32 cellular contexts compared by ENCODE assay signal in the genomic region with DNA sequence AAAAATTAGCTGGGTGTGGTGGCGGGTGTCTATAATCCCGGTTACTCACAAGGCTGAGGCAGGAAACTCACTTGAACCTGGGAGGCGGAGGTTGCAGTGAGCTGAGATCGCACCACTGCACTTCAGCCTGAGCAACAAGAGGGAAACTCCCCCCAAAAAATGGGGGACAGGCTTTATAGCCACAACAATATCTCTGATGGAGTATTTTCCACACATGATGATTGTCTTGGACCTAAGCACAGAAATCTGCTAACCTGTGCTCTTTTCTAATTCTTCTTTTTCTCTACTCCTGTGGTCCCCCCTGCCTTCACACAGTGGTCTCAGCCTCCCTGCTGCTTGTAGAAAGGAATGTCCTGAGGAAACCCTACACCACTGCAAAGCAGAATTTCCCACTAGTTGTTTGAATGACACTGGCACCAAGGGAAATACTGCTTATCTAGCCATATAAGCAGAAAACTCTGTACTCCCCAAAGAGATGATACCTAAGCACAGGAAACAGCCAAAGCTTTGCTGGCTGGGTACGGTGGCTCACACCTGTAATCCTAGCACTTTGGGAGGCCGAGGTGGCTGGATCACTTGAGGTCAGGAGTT.
"Had no signal": no experiment of that assay in that cellular context is flagged by ENCODE, and none has a peak within 500 bp of the region (broad histone marks: within the 10 kb centered on the region; RNA-seq: fewer than 3 reads in every experiment).

No MANE protein-coding gene starts in this region.

- H2AFZ ChIP-seq: hepatocyte had no signal

- H3K9me3 ChIP-seq: colonic mucosa, gastrocnemius medialis had no signal

- H3K4me3 Mint-ChIP-seq: activated CD4-positive, alpha-beta memory T cell treated with anti-CD3 and anti-CD28 coated beads for 36 hours; activated naive CD4-positive, alpha-beta T cell treated with anti-CD3 and anti-CD28 coated beads, Interleukin-2, amount 10 ng/mL, durations not matched to agents 7 days and 5 days; activated naive CD8-positive, alpha-beta T cell treated with anti-CD3 and anti-CD28 coated beads, Interleukin-2, amount 10 ng/mL, durations not matched to agents 7 days and 5 days; brain; mesothelial cell of epicardium; naive thymus-derived CD4-positive, alpha-beta T cell; neural crest cell; stimulated activated effector memory CD8-positive, alpha-beta T cell treated with anti-CD3 and anti-CD28 coated beads, Interleukin-12 subunit alpha, Interleukin-12 subunit beta, amount 100 ng/mL, for 72 hours; stimulated activated naive CD8-positive, alpha-beta T cell treated with anti-CD3 and anti-CD28 coated beads, Interleukin-15, Interleukin-2, amounts not matched to agents 100 ng/mL and 50 ng/mL, for 24 hours; T-helper 2 cell treated with Interferon-gamma antibody and Interleukin-4, amounts not matched to agents 5 μg/mL and 100 μg/mL, for 36 hours had no signal

- H3K27ac Mint-ChIP-seq: activated CD4-positive, alpha-beta memory T cell treated with anti-CD3 and anti-CD28 coated beads for 36 hours; activated naive CD4-positive, alpha-beta T cell treated with anti-CD3 and anti-CD28 coated beads, Interleukin-2, amount 10 ng/mL, durations not matched to agents 7 days and 5 days; activated naive CD8-positive, alpha-beta T cell treated with anti-CD3 and anti-CD28 coated beads, Interleukin-2, amount 10 ng/mL, durations not matched to agents 7 days and 5 days; mesothelial cell of epicardium; naive thymus-derived CD4-positive, alpha-beta T cell; stimulated activated effector memory CD8-positive, alpha-beta T cell treated with anti-CD3 and anti-CD28 coated beads, Interleukin-12 subunit alpha, Interleukin-12 subunit beta, amount 100 ng/mL, for 72 hours; stimulated activated naive CD8-positive, alpha-beta T cell treated with anti-CD3 and anti-CD28 coated beads, Interleukin-15, Interleukin-2, amounts not matched to agents 100 ng/mL and 50 ng/mL, for 24 hours; T-helper 2 cell treated with Interferon-gamma antibody and Interleukin-4, amounts not matched to agents 5 μg/mL and 100 μg/mL, for 36 hours had no signal

- H3K4me1 ChIP-seq: ascending aorta, colonic mucosa, gastrocnemius medialis, spleen had no signal

- H3K36me3 Mint-ChIP-seq: activated naive CD4-positive, alpha-beta T cell treated with anti-CD3 and anti-CD28 coated beads, Interleukin-2, amount 10 ng/mL, durations not matched to agents 7 days and 5 days; activated naive CD8-positive, alpha-beta T cell treated with anti-CD3 and anti-CD28 coated beads, Interleukin-2, amount 10 ng/mL, durations not matched to agents 7 days and 5 days; brain; mesothelial cell of epicardium; stimulated activated effector memory CD8-positive, alpha-beta T cell treated with anti-CD3 and anti-CD28 coated beads, Interleukin-12 subunit alpha, Interleukin-12 subunit beta, amount 100 ng/mL, for 72 hours had no signal

- ATAC-seq: gastrocnemius medialis; left cardiac atrium; naive thymus-derived CD4-positive, alpha-beta T cell; right cardiac atrium; stimulated activated effector memory CD8-positive, alpha-beta T cell treated with anti-CD3 and anti-CD28 coated beads, Interleukin-12 subunit alpha, Interleukin-12 subunit beta, amount 100 ng/mL, for 72 hours had no signal

- H3K27me3 ChIP-seq: ascending aorta, cardiac muscle cell, colonic mucosa, gastrocnemius medialis, hepatocyte had no signal

- H3K4me2 ChIP-seq: hepatocyte had no signal

- H3K4me3 ChIP-seq: ascending aorta, cardiac muscle cell, colonic mucosa, gastrocnemius medialis, hepatocyte, spleen, thoracic aorta had no signal

- H3K27ac ChIP-seq: ascending aorta, cardiac muscle cell, colonic mucosa, gastrocnemius medialis, hepatocyte, spleen, thoracic aorta had no signal

- H3K4me1 Mint-ChIP-seq: activated naive CD4-positive, alpha-beta T cell treated with anti-CD3 and anti-CD28 coated beads, Interleukin-2, amount 10 ng/mL, durations not matched to agents 7 days and 5 days; activated naive CD8-positive, alpha-beta T cell treated with anti-CD3 and anti-CD28 coated beads, Interleukin-2, amount 10 ng/mL, durations not matched to agents 7 days and 5 days; mesothelial cell of epicardium; naive thymus-derived CD4-positive, alpha-beta T cell; neural crest cell; stimulated activated effector memory CD8-positive, alpha-beta T cell treated with anti-CD3 and anti-CD28 coated beads, Interleukin-12 subunit alpha, Interleukin-12 subunit beta, amount 100 ng/mL, for 72 hours had no signal

- H3K79me2 ChIP-seq: hepatocyte had no signal

- DNase-seq: activated CD4-positive, alpha-beta memory T cell treated with anti-CD3 and anti-CD28 coated beads for 36 hours; activated CD4-positive, alpha-beta T cell treated with anti-CD3 and anti-CD28 coated beads for 4 hours; activated CD8-positive, alpha-beta memory T cell treated with anti-CD3 and anti-CD28 coated beads, Interleukin-2, amount 50 U/mL, for 4 hours; activated gamma-delta T cell; activated naive CD4-positive, alpha-beta T cell treated with anti-CD3 and anti-CD28 coated beads, Interleukin-2, amount 10 ng/mL, durations not matched to agents 7 days and 5 days; activated naive CD8-positive, alpha-beta T cell treated with anti-CD3 and anti-CD28 coated beads, Interleukin-2, amount 10 ng/mL, durations not matched to agents 7 days and 5 days; activated T-cell treated with anti-CD3 and anti-CD28 coated beads, Interleukin-2, amount 50 U/mL, for 1 hour; cerebellar nuclear complex; colonic mucosa; effector memory CD4-positive, alpha-beta T cell; gastrocnemius medialis; glutamatergic neuron; left cardiac atrium; mammary epithelial cell; naive thymus-derived CD4-positive, alpha-beta T cell; occipital lobe; posterior cingulate gyrus; right cardiac atrium; spleen; stimulated activated CD4-positive, alpha-beta T cell treated with anti-CD3 and anti-CD28 coated beads, Interleukin-4, amount 100 ng/mL, for 24 hours; T-helper 1 cell; trophoblast cell had no signal

- H3K36me3 ChIP-seq: ascending aorta, cardiac muscle cell, colonic mucosa, gastrocnemius medialis, spleen, thoracic aorta had no signal
